ENCODE assay signal across 8 cellular contexts in genomic region chr15:40594429-40594836, GRCh38. TPM values are rescaled to one million over a fixed set of nuclear protein-coding genes. Genes with fewer than 3 reads are reported as not detected.
A peak's percentile ranks its signal among the peaks of the same experiment; 100 is the strongest.
DNase-seq lines count a peak whose midpoint lies in the region; ATAC-seq and TF ChIP-seq lines count a peak whose summit lies in the region.

No MANE protein-coding gene starts in this region.

- in situ Hi-C loops in Panc1 (cut with HindIII; ENCODE audit: low pct_unique_long_range_greater_than_20kb, low sequenced_read_pairs) = no loop called here

- ATAC-seq in GM21360 (IDR thresholded peaks at IDR 0.05; ENCODE audit: unreplicated experiment) (peak; percentile 45), HG03520 (IDR thresholded peaks at IDR 0.05; ENCODE audit: unreplicated experiment) (peak; percentile 29), Panc1 (peak; percentile 72)

- H3K9me3 Mint-ChIP-seq in type B pancreatic cell = no peaks in the 10 kb centered on the region

- H3K4me1 Mint-ChIP-seq in type B pancreatic cell (ENCODE audit: unreplicated experiment) = peaks cover 19% of the 10 kb centered on the region

- H3K27ac ChIP-seq in Panc1 (ENCODE audit: low read length) (peak overlapping the region; percentile 97), colonic mucosa (peak overlapping the region; percentile 70)

- H3K9ac ChIP-seq in colonic mucosa (ENCODE audit: low read depth in 2 of 2, low read length in 2 of 2) = peak overlapping the region; percentile 38 to 67

- BruUV-seq in Panc1 (replicated peaks; lab: Mats Ljungman, UMichigan) = no TSS peak

- H3K9me3 ChIP-seq in Panc1 (ENCODE audit: control insufficient read depth, insufficient read depth, low read depth, low read length) = no peaks in the 10 kb centered on the region
- no peaks in the 10 kb centered on the region for H3K9me3 ChIP-seq in colonic mucosa

- peaks cover 3% of the 10 kb centered on the region; the same call in 1 of the 2 replicates for H3K36me3 ChIP-seq in Panc1 (ENCODE audit: control insufficient read depth, insufficient read depth, low read length)
- H3K36me3 ChIP-seq in colonic mucosa = no peaks in the 10 kb centered on the region

- H3K4me3 ChIP-seq in Panc1 (ENCODE audit: low read depth in 2 of 2, low read length in 2 of 2) (peak overlapping the region; percentile 68 to 77), colonic mucosa (peak overlapping the region; percentile 75), lower leg skin (ENCODE audit: low read depth, poor library complexity, severe bottlenecking) (peak overlapping the region; percentile 49)

- H3K4me3 Mint-ChIP-seq in type B pancreatic cell = peak overlapping the region; percentile 97

- peak; percentile 41 for DNase-seq in NCI-H510A treated with DMSO at 0.1 percent for 48 hours (lab: John Stamatoyannopoulos, UW)
- DNase-seq in NCI-H510A (lab: John Stamatoyannopoulos, UW) = no peak
- no peak for DNase-seq in Panc1 (ENCODE audit: low read depth, low spot score)
- peak; percentile 73 for DNase-seq in colonic mucosa
- DNase-seq in lower leg skin (ENCODE audit: low spot score in 2 of 2) = peak in 1 of 2 donors; percentile 88
- no peak for DNase-seq in type B pancreatic cell (ENCODE audit: extremely low spot score, unreplicated experiment)

- no peak for TF ChIP-seq POLR2A in lower leg skin (IDR thresholded peaks at IDR 0.05)

- intact Hi-C loops in Panc1 (cut with micrococcal nuclease; ENCODE audit: unreplicated experiment) = no loop called here
- intact Hi-C loops in colonic mucosa (cut with DNase I) = no loop called here
- intact Hi-C loops in lower leg skin (cut with DNase I; ENCODE audit: low total_unique reads) = no loop called here

- H3K27me3 ChIP-seq in Panc1 (ENCODE audit: control insufficient read depth, insufficient read depth, low read length) (no peaks in the 10 kb centered on the region), colonic mucosa (no peaks in the 10 kb centered on the region)

- POLR2A ChIA-PET in Panc1 (lab: Charles Lee) = interaction anchor here (0.9 kb wide), 1 partner anchor 188 kb away, joined by 4 read pairs; no protein-coding TSS in a partner anchor

- peak overlapping the region; percentile 99 for H3K27ac Mint-ChIP-seq in type B pancreatic cell

- no peaks in the 10 kb centered on the region for H3K36me3 Mint-ChIP-seq in type B pancreatic cell

- H3K27me3 Mint-ChIP-seq in type B pancreatic cell = peaks cover 6% of the 10 kb centered on the region

- TF ChIP-seq CTCF in Panc1 (IDR thresholded peaks at IDR 0.05) (no peak), colonic mucosa (IDR thresholded peaks at IDR 0.05) (no peak), lower leg skin (IDR thresholded peaks at IDR 0.05) (no peak), type B pancreatic cell (conservative IDR thresholded peaks at IDR 0.05) (peak; percentile 39)

- WGBS in lower leg skin, 2 donors = 0% methylated on average over 29 to 31 of the region's 31 CpGs

- H3K4me1 ChIP-seq in Panc1 (ENCODE audit: control insufficient read depth, insufficient read depth, low read length) = peaks cover 29% of the 10 kb centered on the region
- no peaks in the 10 kb centered on the region for H3K4me1 ChIP-seq in colonic mucosa

- CTCF ChIA-PET in Panc1 (lab: Charles Lee) = no interaction called here

RNA-seq across cellular contexts. Expression of gene KNL1, which starts 0.4 kb away (rescaled TPM):
- total RNA-seq in Panc1 (2021; ENCODE audit: unreplicated experiment) (28.9 TPM), colonic mucosa (10 to 100 TPM in 1 of 2 donors, 1 to 10 TPM in 1; 8.5 to 18.8 TPM), lower leg skin (1 to 10 TPM in 2 of 4 donors, under 1 TPM in 2; 0.69 to 2.7 (median 1.3) TPM), type B pancreatic cell (ENCODE audit: low replicate concordance) (7.6 and 21.4 TPM in 2 replicates)
- polyA plus RNA-seq in Panc1 (2012; ENCODE audit: insufficient read length) = 7.2 TPM

RNA-seq across cellular contexts. Expression of gene RPUSD2, which starts 25.3 kb away (rescaled TPM):
- total RNA-seq in Panc1 (2021; ENCODE audit: unreplicated experiment) (17.5 TPM), colonic mucosa (10 to 100 TPM; 11.0 to 17.0 TPM), lower leg skin (10 to 100 TPM in 3 of 4 donors, 1 to 10 TPM in 1; 7.3 to 14.3 (median 12.2) TPM), type B pancreatic cell (ENCODE audit: low replicate concordance) (16.2 and 18.0 TPM in 2 replicates)
- 15.3 TPM for polyA plus RNA-seq in Panc1 (2012; ENCODE audit: insufficient read length)

RNA-seq across cellular contexts. Expression of gene CCDC32, which starts 29.6 kb away (rescaled TPM):
- 29.8 TPM for total RNA-seq in Panc1 (2021; ENCODE audit: unreplicated experiment)
- polyA plus RNA-seq in Panc1 (2012; ENCODE audit: insufficient read length) = 17.5 TPM
- 10 to 100 TPM; 27.5 to 32.0 TPM for total RNA-seq in colonic mucosa
- 10 to 100 TPM in 3 of 4 donors, 1 to 10 TPM in 1; 9.4 to 30.6 (median 20.6) TPM for total RNA-seq in lower leg skin
- total RNA-seq in type B pancreatic cell (ENCODE audit: low replicate concordance) = 18.4 and 21.0 TPM in 2 replicates

Comparison
In these comparisons a context has a peak if more than half of its experiments do, and no peak if none do; other contexts are left out.
1. DNase-seq: peak in NCI-H510A treated with DMSO at 0.1 percent for 48 hours (single experiment) and colonic mucosa (single experiment); none in NCI-H510A (single experiment), Panc1 (single experiment) and type B pancreatic cell (single experiment).
2. Peak in every context shown above with its lines, with median percentiles within 50 percentile points of each other: ATAC-seq and H3K4me3 ChIP-seq.